Comparison of ENCODE assay signal across 17 cellular contexts in the genomic region with DNA sequence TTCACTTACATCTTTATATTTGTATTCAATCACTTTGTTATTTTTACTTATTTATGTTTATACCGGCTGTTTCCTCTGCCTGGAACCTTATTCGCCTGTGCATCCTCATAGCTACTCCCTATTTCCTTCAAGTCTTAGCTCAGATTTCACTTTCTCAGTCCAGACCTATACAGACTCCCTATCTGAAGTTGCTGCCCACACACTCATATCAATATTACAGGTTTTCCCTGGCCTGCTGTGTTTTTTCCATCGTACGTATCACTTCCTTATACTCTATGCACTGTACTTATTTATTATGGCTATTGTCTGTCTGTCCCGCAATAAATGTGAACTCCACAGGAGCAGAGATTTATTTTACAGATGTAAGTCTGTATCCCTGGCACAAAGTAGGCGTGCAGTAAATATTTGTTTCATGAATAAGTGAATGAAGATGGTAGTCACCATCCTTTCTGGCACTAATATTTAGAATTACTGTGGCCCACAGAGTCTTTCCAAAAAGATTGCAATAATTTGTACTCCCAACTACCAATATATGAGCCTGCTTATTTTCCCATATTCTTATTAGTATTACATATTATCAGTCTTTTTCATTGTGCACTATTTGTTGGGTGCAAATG.
DNase-seq lines count a peak whose midpoint lies in the region; ATAC-seq and FAIRE-seq lines count a peak whose summit lies in the region.
"Had no signal": no experiment of that assay in that cellular context is flagged by ENCODE, and none has a peak within 500 bp of the region (broad histone marks: within the 10 kb centered on the region; RNA-seq: fewer than 3 reads in every experiment).

No MANE protein-coding gene starts in this region.

- H3K4me1 Mint-ChIP-seq in activated CD4-positive, alpha-beta T cell treated with anti-CD3 and anti-CD28 coated beads, Interleukin-2, amount 10 ng/mL, durations not matched to agents 7 days and 5 days: peaks cover 24% of the 10 kb centered on the region

- FAIRE-seq in GM19239 (lab: Jason Lieb, UNC): peak; percentile 70
- FAIRE-seq: D721Med had no signal

- H3K4me3 ChIP-seq in MG63: no peak overlapping the region
- H3K4me3 ChIP-seq: SK-N-MC had no signal

- peaks cover 11% of the 10 kb centered on the region for H3K9me3 Mint-ChIP-seq in activated CD4-positive, alpha-beta T cell treated with anti-CD3 and anti-CD28 coated beads, Interleukin-2, amount 10 ng/mL, durations not matched to agents 7 days and 5 days

- DNase-seq in GM19239 (ENCODE audit: insufficient read length, low spot score) (no peak), MG63 (peak; percentile 11), fibroblast of gingiva (ENCODE audit: low read depth) (peak; percentile 4)
- DNase-seq in activated CD4-positive, alpha-beta T cell treated with anti-CD3 and anti-CD28 coated beads, Interleukin-2, amount 10 ng/mL, durations not matched to agents 7 days and 5 days: no peak
- DNase-seq: ACHN, Karpas-422, NCI-H1105, NCI-H2081, NCI-H2171 treated with DMSO at 0.1 percent for 48 hours, NCI-H446 treated with DMSO at 0.1 percent for 48 hours, OCI-M1, SHP77 had no signal

- H3K9me3 ChIP-seq in MG63: no peaks in the 10 kb centered on the region; the same call in 1 of the 2 replicates

- H3K36me3 Mint-ChIP-seq in activated CD4-positive, alpha-beta T cell treated with anti-CD3 and anti-CD28 coated beads, Interleukin-2, amount 10 ng/mL, durations not matched to agents 7 days and 5 days (ENCODE audit: low read depth): peaks cover 7% of the 10 kb centered on the region

- ATAC-seq in GM21786 (IDR thresholded peaks at IDR 0.05; ENCODE audit: unreplicated experiment) (no peak), HG02610 (IDR thresholded peaks at IDR 0.05; ENCODE audit: unreplicated experiment) (no peak), HG03097 (IDR thresholded peaks at IDR 0.05; ENCODE audit: low FRiP score, unreplicated experiment) (no peak)

- no peak overlapping the region for H3K4me3 Mint-ChIP-seq in activated CD4-positive, alpha-beta T cell treated with anti-CD3 and anti-CD28 coated beads, Interleukin-2, amount 10 ng/mL, durations not matched to agents 7 days and 5 days

- CTCF ChIA-PET in activated CD4-positive, alpha-beta T cell treated with anti-CD3 and anti-CD28 coated beads, Interleukin-2, amount 10 ng/mL, durations not matched to agents 7 days and 5 days (lab: Charles Lee): interaction anchor here (0.9 kb wide), 1 partner anchor 11 kb away, joined by 3 read pairs; no protein-coding TSS in a partner anchor

- H3K27me3 ChIP-seq in MG63: no peaks in the 10 kb centered on the region

- no peak overlapping the region for H3K27ac Mint-ChIP-seq in activated CD4-positive, alpha-beta T cell treated with anti-CD3 and anti-CD28 coated beads, Interleukin-2, amount 10 ng/mL, durations not matched to agents 7 days and 5 days

- POLR2A ChIA-PET in activated CD4-positive, alpha-beta T cell treated with anti-CD3 and anti-CD28 coated beads, Interleukin-2, amount 10 ng/mL, durations not matched to agents 7 days and 5 days (lab: Charles Lee): no interaction called here

- no peaks in the 10 kb centered on the region for H3K36me3 ChIP-seq in MG63

- H3K27me3 Mint-ChIP-seq in activated CD4-positive, alpha-beta T cell treated with anti-CD3 and anti-CD28 coated beads, Interleukin-2, amount 10 ng/mL, durations not matched to agents 7 days and 5 days: no peaks in the 10 kb centered on the region

Comparison
In these comparisons a context has a peak if more than half of its experiments do, and no peak if none do; other contexts are left out.
1. DNase-seq: peak in MG63 (single experiment) and fibroblast of gingiva (single experiment); none in GM19239 (single experiment) and activated CD4-positive, alpha-beta T cell treated with anti-CD3 and anti-CD28 coated beads, Interleukin-2, amount 10 ng/mL, durations not matched to agents 7 days and 5 days (single experiment).